In the genomic region with DNA sequence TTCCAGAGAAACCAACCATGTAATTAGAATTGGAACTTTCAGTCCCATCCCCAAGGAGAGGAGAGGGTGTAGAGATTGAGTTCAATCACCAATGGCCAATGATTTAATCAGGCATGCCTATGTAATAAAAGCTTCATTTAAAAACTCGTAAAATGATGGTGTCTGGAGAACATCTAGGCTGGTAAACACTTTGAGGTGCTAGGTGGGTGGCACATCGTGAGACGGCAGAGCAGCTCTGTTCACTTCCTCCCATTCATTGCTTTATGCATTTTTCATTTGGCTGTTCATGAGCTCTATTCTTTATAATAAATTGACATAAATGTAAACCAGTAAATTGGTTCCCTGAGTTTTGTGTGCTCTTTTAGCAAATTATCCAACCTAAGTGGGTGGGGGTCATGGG, we compare ENCODE assay signal across 18 cellular contexts.
DNase-seq lines count a peak whose midpoint lies in the region; ATAC-seq and TF ChIP-seq lines count a peak whose summit lies in the region.
"Had no signal": no experiment of that assay in that cellular context is flagged by ENCODE, and none has a peak within 500 bp of the region (broad histone marks: within the 10 kb centered on the region; RNA-seq: fewer than 3 reads in every experiment).

No MANE protein-coding gene starts in this region.

- peak overlapping the region; percentile 41 for H3K27ac Mint-ChIP-seq in activated CD4-positive, alpha-beta T cell treated with anti-CD3 and anti-CD28 coated beads, Interleukin-2, amount 10 ng/mL, durations not matched to agents 7 days and 5 days
- H3K27ac Mint-ChIP-seq in activated CD4-positive, alpha-beta T cell treated with anti-CD3 and anti-CD28 coated beads for 36 hours, result no peak overlapping the region
- peak overlapping the region; percentile 72 for H3K27ac Mint-ChIP-seq in CD4-positive, alpha-beta T cell
- H3K27ac Mint-ChIP-seq in activated T-helper 1 cell treated with anti-CD3 and anti-CD28 coated beads, Interleukin-12 subunit alpha, Interleukin-12 subunit beta, Interleukin-2, Interleukin-4 antibody, amounts not matched to agents 30 ng/mL and 10 ng/mL and 1 ng/mL, durations not matched to agents 14 hours and 24 hours and 36 hours, result peak overlapping the region; percentile 18
- H3K27ac Mint-ChIP-seq in memory B cell (peak overlapping the region; percentile 78), chondrocyte (ENCODE audit: unreplicated experiment) (no peak overlapping the region)
- H3K27ac Mint-ChIP-seq: GM23338 had no signal

- no peak overlapping the region for H3K4me3 Mint-ChIP-seq in activated CD4-positive, alpha-beta T cell treated with anti-CD3 and anti-CD28 coated beads, Interleukin-2, amount 10 ng/mL, durations not matched to agents 7 days and 5 days
- H3K4me3 Mint-ChIP-seq in activated CD4-positive, alpha-beta T cell treated with anti-CD3 and anti-CD28 coated beads for 36 hours, result no peak overlapping the region
- H3K4me3 Mint-ChIP-seq in CD4-positive, alpha-beta T cell, result peak overlapping the region; percentile 56
- no peak overlapping the region for H3K4me3 Mint-ChIP-seq in activated T-helper 1 cell treated with anti-CD3 and anti-CD28 coated beads, Interleukin-12 subunit alpha, Interleukin-12 subunit beta, Interleukin-2, Interleukin-4 antibody, amounts not matched to agents 30 ng/mL and 10 ng/mL and 1 ng/mL, durations not matched to agents 14 hours and 24 hours and 36 hours
- H3K4me3 Mint-ChIP-seq in memory B cell (no peak overlapping the region), chondrocyte (ENCODE audit: unreplicated experiment) (no peak overlapping the region)
- H3K4me3 Mint-ChIP-seq: GM23338 had no signal

- CTCF ChIA-PET in activated CD4-positive, alpha-beta T cell treated with anti-CD3 and anti-CD28 coated beads, Interleukin-2, amount 10 ng/mL, durations not matched to agents 7 days and 5 days (lab: Charles Lee), result interaction anchor here (0.9 to 1.3 kb wide), 3 partner anchors 10 to 119 kb away, joined by 3 to 6 read pairs (median 3); no protein-coding TSS in a partner anchor
- CTCF ChIA-PET in activated CD4-positive, alpha-beta T cell treated with anti-CD3 and anti-CD28 coated beads for 36 hours (lab: Charles Lee), result interaction anchor here (0.5 to 1.5 kb wide), 5 partner anchors 9 to 1171 kb away, joined by 3 to 7 read pairs (median 4); no protein-coding TSS in a partner anchor
- CTCF ChIA-PET in CD4-positive, alpha-beta T cell (lab: Charles Lee), result interaction anchor here (1.1 kb wide), 2 partner anchors 22 to 268 kb away, joined by 3 read pairs; no protein-coding TSS in a partner anchor

- intact Hi-C loops in activated CD4-positive, alpha-beta T cell treated with anti-CD3 and anti-CD28 coated beads for 36 hours (cut with DNase I, micrococcal nuclease), result no loop called here
- intact Hi-C loops in CD4-positive, alpha-beta T cell (cut with DNase I, micrococcal nuclease), result loop anchor here in 1 of 2 experiments (10.0 kb wide), 2 partner anchors 206 to 266 kb away; a partner anchor contains a TSS
- intact Hi-C loops in activated T-helper 1 cell treated with anti-CD3 and anti-CD28 coated beads, Interleukin-12 subunit alpha, Interleukin-12 subunit beta, Interleukin-2, Interleukin-4 antibody, amounts not matched to agents 30 ng/mL and 10 ng/mL and 1 ng/mL, durations not matched to agents 14 hours and 24 hours and 36 hours (cut with micrococcal nuclease), result no loop called here

- H3K9me3 ChIP-seq in CD4-positive, alpha-beta T cell (ENCODE audit: control insufficient read depth, low read length), result no peaks in the 10 kb centered on the region
- H3K9me3 ChIP-seq: BLaER1 had no signal

- POLR2A ChIA-PET in activated CD4-positive, alpha-beta T cell treated with anti-CD3 and anti-CD28 coated beads, Interleukin-2, amount 10 ng/mL, durations not matched to agents 7 days and 5 days (lab: Charles Lee), result no interaction called here
- POLR2A ChIA-PET in activated CD4-positive, alpha-beta T cell treated with anti-CD3 and anti-CD28 coated beads for 36 hours (lab: Charles Lee), result interaction anchor here (0.8 kb wide), 1 partner anchor 83 kb away, joined by 3 read pairs; no protein-coding TSS in a partner anchor
- POLR2A ChIA-PET in CD4-positive, alpha-beta T cell (lab: Charles Lee), result interaction anchor here (0.8 to 1.2 kb wide), 4 partner anchors 9 to 132 kb away, joined by 3 to 5 read pairs (median 4); no protein-coding TSS in a partner anchor

- H3K27me3 ChIP-seq in CD4-positive, alpha-beta T cell (ENCODE audit: control insufficient read depth, insufficient read depth, low read length), result no peaks in the 10 kb centered on the region
- H3K27me3 ChIP-seq: BLaER1 had no signal

- peaks cover 58% of the 10 kb centered on the region for H3K36me3 Mint-ChIP-seq in activated CD4-positive, alpha-beta T cell treated with anti-CD3 and anti-CD28 coated beads, Interleukin-2, amount 10 ng/mL, durations not matched to agents 7 days and 5 days (ENCODE audit: low read depth)
- H3K36me3 Mint-ChIP-seq in activated CD4-positive, alpha-beta T cell treated with anti-CD3 and anti-CD28 coated beads for 36 hours (ENCODE audit: low read depth), result peaks cover 33% of the 10 kb centered on the region
- H3K36me3 Mint-ChIP-seq in CD4-positive, alpha-beta T cell (ENCODE audit: low read depth), result peaks cover 59% of the 10 kb centered on the region
- peaks cover 31% of the 10 kb centered on the region for H3K36me3 Mint-ChIP-seq in activated T-helper 1 cell treated with anti-CD3 and anti-CD28 coated beads, Interleukin-12 subunit alpha, Interleukin-12 subunit beta, Interleukin-2, Interleukin-4 antibody, amounts not matched to agents 30 ng/mL and 10 ng/mL and 1 ng/mL, durations not matched to agents 14 hours and 24 hours and 36 hours (ENCODE audit: low read depth)
- peaks cover 14% of the 10 kb centered on the region for H3K36me3 Mint-ChIP-seq in memory B cell
- peaks cover 10% of the 10 kb centered on the region for H3K36me3 Mint-ChIP-seq in chondrocyte (ENCODE audit: low read depth)

- no peak for TF ChIP-seq CTCF in CD4-positive, alpha-beta T cell (IDR thresholded peaks at IDR 0.05)
- no peak for TF ChIP-seq CTCF in chondrocyte (IDR thresholded peaks at IDR 0.05)

- H3K27me3 Mint-ChIP-seq in activated CD4-positive, alpha-beta T cell treated with anti-CD3 and anti-CD28 coated beads, Interleukin-2, amount 10 ng/mL, durations not matched to agents 7 days and 5 days, result no peaks in the 10 kb centered on the region
- H3K27me3 Mint-ChIP-seq in activated CD4-positive, alpha-beta T cell treated with anti-CD3 and anti-CD28 coated beads for 36 hours, result no peaks in the 10 kb centered on the region
- no peaks in the 10 kb centered on the region for H3K27me3 Mint-ChIP-seq in CD4-positive, alpha-beta T cell
- no peaks in the 10 kb centered on the region for H3K27me3 Mint-ChIP-seq in activated T-helper 1 cell treated with anti-CD3 and anti-CD28 coated beads, Interleukin-12 subunit alpha, Interleukin-12 subunit beta, Interleukin-2, Interleukin-4 antibody, amounts not matched to agents 30 ng/mL and 10 ng/mL and 1 ng/mL, durations not matched to agents 14 hours and 24 hours and 36 hours (ENCODE audit: insufficient read depth)
- H3K27me3 Mint-ChIP-seq in memory B cell (no peaks in the 10 kb centered on the region), chondrocyte (ENCODE audit: low read depth) (no peaks in the 10 kb centered on the region)

- no peak for ATAC-seq in activated CD4-positive, alpha-beta T cell treated with anti-CD3 and anti-CD28 coated beads for 36 hours
- peak; percentile 30 for ATAC-seq in CD4-positive, alpha-beta T cell (ENCODE audit: poor library complexity)
- ATAC-seq in memory B cell (ENCODE audit: low read depth) (no peak), GM19328 (IDR thresholded peaks at IDR 0.05; ENCODE audit: unreplicated experiment) (no peak), HG02610 (IDR thresholded peaks at IDR 0.05; ENCODE audit: unreplicated experiment) (no peak)

- DNase-seq in activated CD4-positive, alpha-beta T cell treated with anti-CD3 and anti-CD28 coated beads, Interleukin-2, amount 10 ng/mL, durations not matched to agents 7 days and 5 days, result no peak
- DNase-seq in activated CD4-positive, alpha-beta T cell treated with anti-CD3 and anti-CD28 coated beads for 36 hours, result no peak
- DNase-seq in CD4-positive, alpha-beta T cell, result no peak
- DNase-seq in activated T-helper 1 cell treated with anti-CD3 and anti-CD28 coated beads, Interleukin-12 subunit alpha, Interleukin-12 subunit beta, Interleukin-2, Interleukin-4 antibody, amounts not matched to agents 30 ng/mL and 10 ng/mL and 1 ng/mL, durations not matched to agents 14 hours and 24 hours and 36 hours (ENCODE audit: low spot score), result no peak
- DNase-seq in memory B cell (ENCODE audit: low spot score in 2 of 2) (no peak), chondrocyte (ENCODE audit: low spot score) (no peak)
- DNase-seq: DMS79 treated with DMSO at 0.1 percent for 48 hours, NCI-H146, NCI-H2081 treated with DMSO at 0.1 percent for 48 hours, NCI-H2227 treated with DMSO at 0.1 percent for 48 hours, NCI-H526, OCI-M1, RPMI8226 had no signal

- no peaks in the 10 kb centered on the region for H3K9me3 Mint-ChIP-seq in activated CD4-positive, alpha-beta T cell treated with anti-CD3 and anti-CD28 coated beads, Interleukin-2, amount 10 ng/mL, durations not matched to agents 7 days and 5 days
- H3K9me3 Mint-ChIP-seq in activated CD4-positive, alpha-beta T cell treated with anti-CD3 and anti-CD28 coated beads for 36 hours (ENCODE audit: low read depth), result no peaks in the 10 kb centered on the region
- no peaks in the 10 kb centered on the region for H3K9me3 Mint-ChIP-seq in CD4-positive, alpha-beta T cell
- H3K9me3 Mint-ChIP-seq in activated T-helper 1 cell treated with anti-CD3 and anti-CD28 coated beads, Interleukin-12 subunit alpha, Interleukin-12 subunit beta, Interleukin-2, Interleukin-4 antibody, amounts not matched to agents 30 ng/mL and 10 ng/mL and 1 ng/mL, durations not matched to agents 14 hours and 24 hours and 36 hours, result no peaks in the 10 kb centered on the region
- H3K9me3 Mint-ChIP-seq in memory B cell (peaks cover 1% of the 10 kb centered on the region), chondrocyte (ENCODE audit: low read depth) (no peaks in the 10 kb centered on the region)
- H3K9me3 Mint-ChIP-seq: GM23338 had no signal

- H3K4me1 Mint-ChIP-seq in activated CD4-positive, alpha-beta T cell treated with anti-CD3 and anti-CD28 coated beads, Interleukin-2, amount 10 ng/mL, durations not matched to agents 7 days and 5 days, result peaks cover 12% of the 10 kb centered on the region
- peaks cover 21% of the 10 kb centered on the region for H3K4me1 Mint-ChIP-seq in activated CD4-positive, alpha-beta T cell treated with anti-CD3 and anti-CD28 coated beads for 36 hours
- H3K4me1 Mint-ChIP-seq in CD4-positive, alpha-beta T cell (ENCODE audit: low read depth), result peaks cover 27% of the 10 kb centered on the region
- H3K4me1 Mint-ChIP-seq in activated T-helper 1 cell treated with anti-CD3 and anti-CD28 coated beads, Interleukin-12 subunit alpha, Interleukin-12 subunit beta, Interleukin-2, Interleukin-4 antibody, amounts not matched to agents 30 ng/mL and 10 ng/mL and 1 ng/mL, durations not matched to agents 14 hours and 24 hours and 36 hours (ENCODE audit: low read depth), result peaks cover 20% of the 10 kb centered on the region
- H3K4me1 Mint-ChIP-seq in memory B cell (peaks cover 15% of the 10 kb centered on the region), chondrocyte (ENCODE audit: low read depth) (no peaks in the 10 kb centered on the region)

- peak overlapping the region; percentile 4 for H3K27ac ChIP-seq in CD4-positive, alpha-beta T cell (ENCODE audit: low read depth, low read length)
- H3K27ac ChIP-seq: 22Rv1, BLaER1 had no signal

Comparison
In these comparisons a context has a peak if more than half of its experiments do, and no peak if none do; other contexts are left out.
1. H3K27ac Mint-ChIP-seq: peak in activated CD4-positive, alpha-beta T cell treated with anti-CD3 and anti-CD28 coated beads, Interleukin-2, amount 10 ng/mL, durations not matched to agents 7 days and 5 days (single experiment), CD4-positive, alpha-beta T cell (single experiment), activated T-helper 1 cell treated with anti-CD3 and anti-CD28 coated beads, Interleukin-12 subunit alpha, Interleukin-12 subunit beta, Interleukin-2, Interleukin-4 antibody, amounts not matched to agents 30 ng/mL and 10 ng/mL and 1 ng/mL, durations not matched to agents 14 hours and 24 hours and 36 hours (single experiment) and memory B cell (single experiment); none in activated CD4-positive, alpha-beta T cell treated with anti-CD3 and anti-CD28 coated beads for 36 hours (single experiment) and chondrocyte (single experiment).